1 cellular context compared by ENCODE assay signal in genomic region chr5:159031513-159031912, GRCh38.
TF ChIP-seq lines count a peak whose summit lies in the region.

No MANE protein-coding gene starts in this region.

TF ChIP-seq in SK-N-SH treated with all-trans-retinoic acid at 6 μM for 48 hours, 23 proteins besides CTCF, POLR2A, EP300 and RAD21:
- TF ChIP-seq CREB5 (CRISPR knock-in tag; IDR thresholded peaks at IDR 0.05; ENCODE audit: low read depth) = no peak
- TF ChIP-seq, protein P1, sequence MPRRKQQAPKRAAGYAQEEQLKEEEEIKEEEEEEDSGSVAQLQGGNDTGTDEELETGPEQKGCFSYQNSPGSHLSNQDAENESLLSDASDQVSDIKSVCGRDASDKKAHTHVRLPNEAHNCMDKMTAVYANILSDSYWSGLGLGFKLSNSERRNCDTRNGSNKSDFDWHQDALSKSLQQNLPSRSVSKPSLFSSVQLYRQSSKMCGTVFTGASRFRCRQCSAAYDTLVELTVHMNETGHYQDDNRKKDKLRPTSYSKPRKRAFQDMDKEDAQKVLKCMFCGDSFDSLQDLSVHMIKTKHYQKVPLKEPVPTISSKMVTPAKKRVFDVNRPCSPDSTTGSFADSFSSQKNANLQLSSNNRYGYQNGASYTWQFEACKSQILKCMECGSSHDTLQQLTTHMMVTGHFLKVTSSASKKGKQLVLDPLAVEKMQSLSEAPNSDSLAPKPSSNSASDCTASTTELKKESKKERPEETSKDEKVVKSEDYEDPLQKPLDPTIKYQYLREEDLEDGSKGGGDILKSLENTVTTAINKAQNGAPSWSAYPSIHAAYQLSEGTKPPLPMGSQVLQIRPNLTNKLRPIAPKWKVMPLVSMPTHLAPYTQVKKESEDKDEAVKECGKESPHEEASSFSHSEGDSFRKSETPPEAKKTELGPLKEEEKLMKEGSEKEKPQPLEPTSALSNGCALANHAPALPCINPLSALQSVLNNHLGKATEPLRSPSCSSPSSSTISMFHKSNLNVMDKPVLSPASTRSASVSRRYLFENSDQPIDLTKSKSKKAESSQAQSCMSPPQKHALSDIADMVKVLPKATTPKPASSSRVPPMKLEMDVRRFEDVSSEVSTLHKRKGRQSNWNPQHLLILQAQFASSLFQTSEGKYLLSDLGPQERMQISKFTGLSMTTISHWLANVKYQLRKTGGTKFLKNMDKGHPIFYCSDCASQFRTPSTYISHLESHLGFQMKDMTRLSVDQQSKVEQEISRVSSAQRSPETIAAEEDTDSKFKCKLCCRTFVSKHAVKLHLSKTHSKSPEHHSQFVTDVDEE (CRISPR knock-in tag; IDR thresholded peaks at IDR 0.05) = no peak
- no peak for TF ChIP-seq ZNF8 (CRISPR knock-in tag; IDR thresholded peaks at IDR 0.05)
- no peak for TF ChIP-seq OSR1 (CRISPR knock-in tag; IDR thresholded peaks at IDR 0.05)
- TF ChIP-seq ISL1 (CRISPR knock-in tag; IDR thresholded peaks at IDR 0.05) = no peak
- no peak for TF ChIP-seq ESRRG (CRISPR knock-in tag; IDR thresholded peaks at IDR 0.05)
- TF ChIP-seq, protein P2, sequence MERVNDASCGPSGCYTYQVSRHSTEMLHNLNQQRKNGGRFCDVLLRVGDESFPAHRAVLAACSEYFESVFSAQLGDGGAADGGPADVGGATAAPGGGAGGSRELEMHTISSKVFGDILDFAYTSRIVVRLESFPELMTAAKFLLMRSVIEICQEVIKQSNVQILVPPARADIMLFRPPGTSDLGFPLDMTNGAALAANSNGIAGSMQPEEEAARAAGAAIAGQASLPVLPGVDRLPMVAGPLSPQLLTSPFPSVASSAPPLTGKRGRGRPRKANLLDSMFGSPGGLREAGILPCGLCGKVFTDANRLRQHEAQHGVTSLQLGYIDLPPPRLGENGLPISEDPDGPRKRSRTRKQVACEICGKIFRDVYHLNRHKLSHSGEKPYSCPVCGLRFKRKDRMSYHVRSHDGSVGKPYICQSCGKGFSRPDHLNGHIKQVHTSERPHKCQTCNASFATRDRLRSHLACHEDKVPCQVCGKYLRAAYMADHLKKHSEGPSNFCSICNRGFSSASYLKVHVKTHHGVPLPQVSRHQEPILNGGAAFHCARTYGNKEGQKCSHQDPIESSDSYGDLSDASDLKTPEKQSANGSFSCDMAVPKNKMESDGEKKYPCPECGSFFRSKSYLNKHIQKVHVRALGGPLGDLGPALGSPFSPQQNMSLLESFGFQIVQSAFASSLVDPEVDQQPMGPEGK (CRISPR knock-in tag; IDR thresholded peaks at IDR 0.05; ENCODE audit: borderline replicate concordance) = no peak
- no peak for TF ChIP-seq ARNTL (CRISPR knock-in tag; IDR thresholded peaks at IDR 0.05; ENCODE audit: borderline replicate concordance, low read depth)
- TF ChIP-seq, protein P3, sequence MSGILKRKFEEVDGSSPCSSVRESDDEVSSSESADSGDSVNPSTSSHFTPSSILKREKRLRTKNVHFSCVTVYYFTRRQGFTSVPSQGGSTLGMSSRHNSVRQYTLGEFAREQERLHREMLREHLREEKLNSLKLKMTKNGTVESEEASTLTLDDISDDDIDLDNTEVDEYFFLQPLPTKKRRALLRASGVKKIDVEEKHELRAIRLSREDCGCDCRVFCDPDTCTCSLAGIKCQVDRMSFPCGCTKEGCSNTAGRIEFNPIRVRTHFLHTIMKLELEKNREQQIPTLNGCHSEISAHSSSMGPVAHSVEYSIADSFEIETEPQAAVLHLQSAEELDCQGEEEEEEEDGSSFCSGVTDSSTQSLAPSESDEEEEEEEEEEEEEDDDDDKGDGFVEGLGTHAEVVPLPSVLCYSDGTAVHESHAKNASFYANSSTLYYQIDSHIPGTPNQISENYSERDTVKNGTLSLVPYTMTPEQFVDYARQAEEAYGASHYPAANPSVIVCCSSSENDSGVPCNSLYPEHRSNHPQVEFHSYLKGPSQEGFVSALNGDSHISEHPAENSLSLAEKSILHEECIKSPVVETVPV (CRISPR knock-in tag; IDR thresholded peaks at IDR 0.05) = no peak
- no peak for TF ChIP-seq TCF4 (CRISPR knock-in tag; IDR thresholded peaks at IDR 0.05; ENCODE audit: borderline replicate concordance)
- TF ChIP-seq BACH2 (CRISPR knock-in tag; IDR thresholded peaks at IDR 0.05; ENCODE audit: borderline replicate concordance) = no peak
- no peak for TF ChIP-seq PPARA (CRISPR knock-in tag; IDR thresholded peaks at IDR 0.05; ENCODE audit: borderline replicate concordance)
- TF ChIP-seq CSDC2 (CRISPR knock-in tag; IDR thresholded peaks at IDR 0.05) = no peak
- TF ChIP-seq GLIS3 (CRISPR knock-in tag; IDR thresholded peaks at IDR 0.05) = no peak
- no peak for TF ChIP-seq ZFP30 (CRISPR knock-in tag; IDR thresholded peaks at IDR 0.05)
